Comparison of ENCODE assay signal across 14 cellular contexts in the genomic region with DNA sequence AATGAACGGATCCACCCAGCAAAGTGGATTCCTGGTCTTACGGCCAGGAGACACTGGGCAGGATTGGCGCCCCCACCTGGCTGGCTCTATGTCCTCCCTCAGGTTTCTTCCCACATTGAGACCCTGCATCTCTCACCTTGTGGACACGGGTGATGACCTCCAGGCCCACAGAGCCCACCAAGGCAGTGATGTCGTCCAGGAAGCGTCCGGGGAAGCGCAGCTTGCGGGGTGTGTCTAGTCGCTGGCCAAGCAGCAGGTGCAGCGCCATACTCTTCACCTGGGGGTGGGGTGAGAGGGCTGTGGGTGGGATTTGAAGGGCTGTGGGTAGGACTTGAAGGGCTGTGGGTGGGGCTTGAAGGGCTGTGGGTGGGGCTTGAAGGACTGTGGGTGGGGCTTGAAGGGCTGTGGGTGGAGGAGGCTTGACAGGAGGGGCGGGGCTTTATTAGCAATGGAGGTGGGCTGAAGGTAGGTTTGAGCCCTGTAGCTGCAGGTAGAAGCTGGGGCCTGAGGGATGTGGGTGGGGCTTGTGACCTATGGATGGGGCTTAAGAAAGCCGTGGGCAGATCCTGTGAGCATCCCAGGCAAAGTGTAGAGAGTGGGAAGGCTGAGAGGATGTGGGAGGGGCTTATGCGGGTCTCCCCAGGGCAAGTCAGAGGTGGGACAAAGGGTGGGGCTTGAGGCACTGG. TPM values are rescaled to one million over a fixed set of nuclear protein-coding genes. Genes with fewer than 3 reads are reported as not detected.
DNase-seq lines count a peak whose midpoint lies in the region; ATAC-seq and TF ChIP-seq lines count a peak whose summit lies in the region.
"Had no signal": no experiment of that assay in that cellular context is flagged by ENCODE, and none has a peak within 500 bp of the region (broad histone marks: within the 10 kb centered on the region; RNA-seq: fewer than 3 reads in every experiment).

No MANE protein-coding gene starts in this region.

- CTCF ChIA-PET in activated naive CD4-positive, alpha-beta T cell treated with anti-CD3 and anti-CD28 coated beads, Interleukin-2, amount 10 ng/mL, durations not matched to agents 7 days and 5 days (lab: Charles Lee): interaction anchor here (1.1 to 1.6 kb wide), 2 partner anchors 154 to 156 kb away, joined by 3 read pairs; no protein-coding TSS in a partner anchor
- CTCF ChIA-PET in activated naive CD4-positive, alpha-beta T cell treated with anti-CD3 and anti-CD28 coated beads for 36 hours (lab: Charles Lee): no interaction called here

- peak; percentile 27 for DNase-seq in activated naive CD4-positive, alpha-beta T cell treated with anti-CD3 and anti-CD28 coated beads, Interleukin-2, amount 10 ng/mL, durations not matched to agents 7 days and 5 days
- DNase-seq in activated naive CD4-positive, alpha-beta T cell treated with anti-CD3 and anti-CD28 coated beads for 36 hours: no peak
- DNase-seq in NCI-H226: peak; percentile 31
- peak; percentile 13 for DNase-seq in choroid plexus epithelial cell (ENCODE audit: low read depth)
- DNase-seq in retinal pigment epithelial cell (ENCODE audit: low read depth): no peak
- DNase-seq in dorsolateral prefrontal cortex: no peak
- DNase-seq in NCI-H774 (lab: John Stamatoyannopoulos, UW): no peak
- DNase-seq: activated gamma-delta T cell; naive thymus-derived CD8-positive, alpha-beta T cell; T-helper 9 cell had no signal

- no peak overlapping the region for H3K4me3 ChIP-seq in choroid plexus epithelial cell (ENCODE audit: low read depth, low read length)
- H3K4me3 ChIP-seq in retinal pigment epithelial cell (ENCODE audit: low read length): no peak overlapping the region
- no peak overlapping the region for H3K4me3 ChIP-seq in dorsolateral prefrontal cortex
- H3K4me3 ChIP-seq: hepatocyte had no signal

- H3K27me3 Mint-ChIP-seq in activated naive CD4-positive, alpha-beta T cell treated with anti-CD3 and anti-CD28 coated beads, Interleukin-2, amount 10 ng/mL, durations not matched to agents 7 days and 5 days: no peaks in the 10 kb centered on the region
- no peaks in the 10 kb centered on the region for H3K27me3 Mint-ChIP-seq in activated naive CD4-positive, alpha-beta T cell treated with anti-CD3 and anti-CD28 coated beads for 36 hours (ENCODE audit: low read depth)

- no peaks in the 10 kb centered on the region for H3K27me3 ChIP-seq in dorsolateral prefrontal cortex
- H3K27me3 ChIP-seq: hepatocyte had no signal

- no peak overlapping the region for H3K4me3 Mint-ChIP-seq in activated naive CD4-positive, alpha-beta T cell treated with anti-CD3 and anti-CD28 coated beads, Interleukin-2, amount 10 ng/mL, durations not matched to agents 7 days and 5 days
- H3K4me3 Mint-ChIP-seq in activated naive CD4-positive, alpha-beta T cell treated with anti-CD3 and anti-CD28 coated beads for 36 hours: no peak overlapping the region

- H3K27ac ChIP-seq in dorsolateral prefrontal cortex: no peak overlapping the region
- H3K27ac ChIP-seq: hepatocyte had no signal

- TF ChIP-seq CTCF in choroid plexus epithelial cell (conservative IDR thresholded peaks at IDR 0.05; ENCODE audit: low read depth, low read length) (peak; percentile 32), retinal pigment epithelial cell (conservative IDR thresholded peaks at IDR 0.05; ENCODE audit: low read depth, low read length) (peak; percentile 21), dorsolateral prefrontal cortex (IDR thresholded peaks at IDR 0.05 in 54 of 56, conservative IDR thresholded peaks at IDR 0.05 in 2 of 56; ENCODE audit: low read depth in 1 of 56, partially characterized antibody in 56 of 56) (no peak)

- no peaks in the 10 kb centered on the region for H3K36me3 Mint-ChIP-seq in activated naive CD4-positive, alpha-beta T cell treated with anti-CD3 and anti-CD28 coated beads, Interleukin-2, amount 10 ng/mL, durations not matched to agents 7 days and 5 days
- no peaks in the 10 kb centered on the region for H3K36me3 Mint-ChIP-seq in activated naive CD4-positive, alpha-beta T cell treated with anti-CD3 and anti-CD28 coated beads for 36 hours (ENCODE audit: low read depth)
- H3K36me3 Mint-ChIP-seq: naive thymus-derived CD8-positive, alpha-beta T cell had no signal

- intact Hi-C loops in activated naive CD4-positive, alpha-beta T cell treated with anti-CD3 and anti-CD28 coated beads for 36 hours (cut with micrococcal nuclease): no loop called here
- intact Hi-C loops in dorsolateral prefrontal cortex (cut with DNase I): no loop called here

- ATAC-seq in GM21447 (IDR thresholded peaks at IDR 0.05; ENCODE audit: unreplicated experiment): no peak
- ATAC-seq: naive thymus-derived CD8-positive, alpha-beta T cell had no signal

- H3K4me1 Mint-ChIP-seq in activated naive CD4-positive, alpha-beta T cell treated with anti-CD3 and anti-CD28 coated beads, Interleukin-2, amount 10 ng/mL, durations not matched to agents 7 days and 5 days: no peaks in the 10 kb centered on the region
- H3K4me1 Mint-ChIP-seq in activated naive CD4-positive, alpha-beta T cell treated with anti-CD3 and anti-CD28 coated beads for 36 hours (ENCODE audit: low read depth): no peaks in the 10 kb centered on the region

- no peak overlapping the region for H3K27ac Mint-ChIP-seq in activated naive CD4-positive, alpha-beta T cell treated with anti-CD3 and anti-CD28 coated beads, Interleukin-2, amount 10 ng/mL, durations not matched to agents 7 days and 5 days
- H3K27ac Mint-ChIP-seq in activated naive CD4-positive, alpha-beta T cell treated with anti-CD3 and anti-CD28 coated beads for 36 hours: no peak overlapping the region
- H3K27ac Mint-ChIP-seq: naive thymus-derived CD8-positive, alpha-beta T cell had no signal

- H3K9me3 Mint-ChIP-seq in activated naive CD4-positive, alpha-beta T cell treated with anti-CD3 and anti-CD28 coated beads, Interleukin-2, amount 10 ng/mL, durations not matched to agents 7 days and 5 days: no peaks in the 10 kb centered on the region
- H3K9me3 Mint-ChIP-seq in activated naive CD4-positive, alpha-beta T cell treated with anti-CD3 and anti-CD28 coated beads for 36 hours: peaks cover 1% of the 10 kb centered on the region

RNA-seq across cellular contexts. Expression of gene ANGPTL8, which starts 12.1 kb away (rescaled TPM):
- not detected for total RNA-seq in activated naive CD4-positive, alpha-beta T cell treated with anti-CD3 and anti-CD28 coated beads for 36 hours
- 1 to 10 TPM in 43 of 120 experiments, under 1 TPM in 14, not detected in 63; 0.39 to 3.2 (median 1.5) TPM for total RNA-seq in dorsolateral prefrontal cortex
- total RNA-seq: dermis microvascular lymphatic vessel endothelial cell; naive thymus-derived CD8-positive, alpha-beta T cell; temporal lobe had no signal

RNA-seq across cellular contexts. Expression of gene KANK2, which starts 30.0 kb away (rescaled TPM):
- total RNA-seq in activated naive CD4-positive, alpha-beta T cell treated with anti-CD3 and anti-CD28 coated beads for 36 hours: 1 to 10 TPM; 1.5 to 2.0 TPM
- total RNA-seq in dorsolateral prefrontal cortex: 10 to 100 TPM; 13.8 to 97.3 (median 30.1) TPM

RNA-seq across cellular contexts. Expression of gene DOCK6, which starts 35.0 kb away (rescaled TPM):
- 1 to 10 TPM; 6.1 to 7.1 TPM for total RNA-seq in activated naive CD4-positive, alpha-beta T cell treated with anti-CD3 and anti-CD28 coated beads for 36 hours
- 10 to 100 TPM; 11.9 to 74.8 (median 27.0) TPM for total RNA-seq in dorsolateral prefrontal cortex

Comparison
In these comparisons a context has a peak if more than half of its experiments do, and no peak if none do; other contexts are left out.
1. DNase-seq: peak in activated naive CD4-positive, alpha-beta T cell treated with anti-CD3 and anti-CD28 coated beads, Interleukin-2, amount 10 ng/mL, durations not matched to agents 7 days and 5 days (single experiment), NCI-H226 (single experiment) and choroid plexus epithelial cell (single experiment); none in activated naive CD4-positive, alpha-beta T cell treated with anti-CD3 and anti-CD28 coated beads for 36 hours (single experiment), retinal pigment epithelial cell (single experiment), dorsolateral prefrontal cortex (0 of 10) and NCI-H774 (single experiment).
2. CTCF ChIP-seq: peak in choroid plexus epithelial cell (single experiment) and retinal pigment epithelial cell (single experiment); none in dorsolateral prefrontal cortex (0 of 56).
3. RNA of gene KANK2, which starts 30.0 kb away (total RNA-seq): 13.8 to 97.3 TPM in dorsolateral prefrontal cortex; 1.5 to 2.0 TPM in activated naive CD4-positive, alpha-beta T cell treated with anti-CD3 and anti-CD28 coated beads for 36 hours; every median in the first group is over 4 times any median in the second.